Comparison of ENCODE assay signal across 12 cellular contexts in genomic region chr18:55317832-55318231, GRCh38.
DNase-seq lines count a peak whose midpoint lies in the region; ATAC-seq, FAIRE-seq and TF ChIP-seq lines count a peak whose summit lies in the region.
"Had no signal": no experiment of that assay in that cellular context is flagged by ENCODE, and none has a peak within 500 bp of the region (broad histone marks: within the 10 kb centered on the region; RNA-seq: fewer than 3 reads in every experiment).

No MANE protein-coding gene starts in this region.

- no peaks in the 10 kb centered on the region for H3K27me3 Mint-ChIP-seq in stimulated activated memory B cell treated with anti-CD40 and anti-IgM and Interleukin-4, amounts not matched to agents 10 μg/mL and 1 μg/mL and 100 μg/mL, for 72 hours

- no peak for ATAC-seq in stimulated activated memory B cell treated with anti-CD40 and anti-IgM and Interleukin-4, amounts not matched to agents 10 μg/mL and 1 μg/mL and 100 μg/mL, for 72 hours
- ATAC-seq: sciatic nerve had no signal

- intact Hi-C loops in posterior cingulate gyrus (cut with DNase I), result no loop called here

- peak overlapping the region; percentile 91 for H3K4me3 ChIP-seq in GM06990 (replicated peaks; ENCODE audit: low read depth, low read length)

- H3K4me1 Mint-ChIP-seq in stimulated activated memory B cell treated with anti-CD40 and anti-IgM and Interleukin-4, amounts not matched to agents 10 μg/mL and 1 μg/mL and 100 μg/mL, for 72 hours, result peaks cover 44% of the 10 kb centered on the region

- H3K9me3 Mint-ChIP-seq in stimulated activated memory B cell treated with anti-CD40 and anti-IgM and Interleukin-4, amounts not matched to agents 10 μg/mL and 1 μg/mL and 100 μg/mL, for 72 hours, result no peaks in the 10 kb centered on the region

- DNase-seq in GM06990 (ENCODE audit: extremely low read depth, insufficient read length) (no peak), NCI-H1417 (lab: John Stamatoyannopoulos, UW) (peak in 2 of 3 experiments; percentile 74 to 97), OCI-M2 (lab: John Stamatoyannopoulos, UW; ENCODE audit: unreplicated experiment) (no peak), GM20000 (ENCODE audit: low spot score) (no peak), posterior cingulate gyrus (no peak)
- DNase-seq: effector CD8-positive, alpha-beta T cell; stimulated activated naive CD4-positive, alpha-beta T cell; T1000 had no signal

- H3K4me3 Mint-ChIP-seq in stimulated activated memory B cell treated with anti-CD40 and anti-IgM and Interleukin-4, amounts not matched to agents 10 μg/mL and 1 μg/mL and 100 μg/mL, for 72 hours, result peak overlapping the region; percentile 95

- no peaks in the 10 kb centered on the region for H3K36me3 ChIP-seq in GM06990 (ENCODE audit: control insufficient read depth, insufficient read depth, low read length)

- FAIRE-seq in endometrium (lab: Jason Lieb, UNC), result peak; percentile 53
- FAIRE-seq: G401.6 had no signal

- peaks cover 54% of the 10 kb centered on the region for H3K36me3 Mint-ChIP-seq in stimulated activated memory B cell treated with anti-CD40 and anti-IgM and Interleukin-4, amounts not matched to agents 10 μg/mL and 1 μg/mL and 100 μg/mL, for 72 hours

- TF ChIP-seq CTCF in GM06990 (IDR thresholded peaks at IDR 0.05; ENCODE audit: insufficient read depth, low read length, poor library complexity, severe bottlenecking) (no peak), GM20000 (IDR thresholded peaks at IDR 0.05; ENCODE audit: extremely low read depth, missing control alignments) (no peak)

- H3K27me3 ChIP-seq in GM06990 (replicated peaks; ENCODE audit: control insufficient read depth, insufficient read depth, low read length), result no peaks in the 10 kb centered on the region

- peak overlapping the region; percentile 94 for H3K27ac Mint-ChIP-seq in stimulated activated memory B cell treated with anti-CD40 and anti-IgM and Interleukin-4, amounts not matched to agents 10 μg/mL and 1 μg/mL and 100 μg/mL, for 72 hours

Comparison
In these comparisons a context has a peak if more than half of its experiments do, and no peak if none do; other contexts are left out.
1. DNase-seq: peak in NCI-H1417 (2 of 3); none in GM06990 (single experiment), OCI-M2 (single experiment), GM20000 (single experiment) and posterior cingulate gyrus (0 of 10).